In the genomic region with DNA sequence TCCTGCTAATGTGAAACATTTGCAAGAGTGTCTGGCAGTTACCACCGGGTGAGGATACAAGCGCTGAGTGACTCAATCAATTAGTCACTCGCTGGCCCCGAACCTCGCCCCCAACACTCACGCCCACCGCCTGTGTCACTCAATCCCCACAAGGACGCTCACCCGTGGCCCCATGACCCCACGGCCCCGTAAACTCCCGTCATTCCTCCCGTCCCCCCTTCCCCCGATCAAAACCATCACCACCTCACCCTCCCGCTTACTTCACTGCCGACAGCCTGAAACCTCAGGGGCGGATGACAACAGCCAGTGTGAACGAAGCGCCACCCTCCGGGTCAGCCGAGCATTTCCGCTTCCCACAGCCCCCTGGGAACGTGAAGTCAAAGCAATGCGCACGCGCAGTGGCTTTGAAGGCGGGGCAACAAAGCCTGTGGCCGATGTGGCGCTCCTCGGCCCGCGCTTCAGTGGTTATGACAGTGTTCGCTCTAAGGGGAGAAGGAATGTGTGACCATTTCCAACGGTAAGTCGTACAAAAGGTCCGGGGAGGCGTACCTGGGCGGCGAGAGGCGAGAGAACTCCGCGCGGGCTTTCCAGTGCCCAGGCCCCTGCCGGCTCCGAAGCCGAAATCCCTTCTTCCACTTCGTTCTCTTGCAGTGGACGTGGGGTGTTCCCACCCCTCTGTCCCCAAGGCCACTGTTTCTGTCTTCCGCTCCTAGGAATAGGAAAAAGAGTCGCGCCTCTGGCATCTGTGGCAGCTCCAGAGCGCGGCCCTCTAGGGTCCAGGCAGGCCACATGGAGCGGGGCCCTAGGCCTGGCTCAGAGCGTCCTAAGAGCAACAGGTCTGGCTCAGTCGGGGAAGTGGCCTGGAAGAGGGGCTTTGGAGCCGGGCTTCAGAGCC, we compare ENCODE assay signal across 1 cellular context.
TF ChIP-seq lines count a peak whose summit lies in the region.

A gene (minus strand): TSS at position 311 of the 895 bp plus-strand sequence. CDS start 3,334 bp downstream, outside the sequence.

TF ChIP-seq in HepG2, 621 proteins besides CTCF, POLR2A, EP300 and RAD21 (continued from another document and continues in another):
- TF ChIP-seq, protein P1, sequence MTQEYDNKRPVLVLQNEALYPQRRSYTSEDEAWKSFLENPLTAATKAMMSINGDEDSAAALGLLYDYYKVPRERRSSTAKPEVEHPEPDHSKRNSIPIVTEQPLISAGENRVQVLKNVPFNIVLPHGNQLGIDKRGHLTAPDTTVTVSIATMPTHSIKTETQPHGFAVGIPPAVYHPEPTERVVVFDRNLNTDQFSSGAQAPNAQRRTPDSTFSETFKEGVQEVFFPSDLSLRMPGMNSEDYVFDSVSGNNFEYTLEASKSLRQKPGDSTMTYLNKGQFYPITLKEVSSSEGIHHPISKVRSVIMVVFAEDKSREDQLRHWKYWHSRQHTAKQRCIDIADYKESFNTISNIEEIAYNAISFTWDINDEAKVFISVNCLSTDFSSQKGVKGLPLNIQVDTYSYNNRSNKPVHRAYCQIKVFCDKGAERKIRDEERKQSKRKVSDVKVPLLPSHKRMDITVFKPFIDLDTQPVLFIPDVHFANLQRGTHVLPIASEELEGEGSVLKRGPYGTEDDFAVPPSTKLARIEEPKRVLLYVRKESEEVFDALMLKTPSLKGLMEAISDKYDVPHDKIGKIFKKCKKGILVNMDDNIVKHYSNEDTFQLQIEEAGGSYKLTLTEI (CRISPR knock-in tag; conservative IDR thresholded peaks at IDR 0.05) = no peak
- no peak for TF ChIP-seq NCOR1 (IDR thresholded peaks at IDR 0.05; ENCODE audit: borderline replicate concordance, low read length)
- no peak for TF ChIP-seq HNRNPL (IDR thresholded peaks at IDR 0.05; ENCODE audit: low read depth, low read length)
- TF ChIP-seq ZFY (CRISPR knock-in tag; IDR thresholded peaks at IDR 0.05) = peak; percentile 80
- no peak for TF ChIP-seq YEATS4 (CRISPR knock-in tag; IDR thresholded peaks at IDR 0.05; ENCODE audit: borderline replicate concordance)
- TF ChIP-seq ZNF232 (CRISPR knock-in tag; IDR thresholded peaks at IDR 0.05; ENCODE audit: borderline replicate concordance) = no peak
- TF ChIP-seq IRF2 (CRISPR knock-in tag; IDR thresholded peaks at IDR 0.05) = 0 out of 2 replicates have a peak, but pooled peaks have one; percentile 36
- TF ChIP-seq, protein P2, sequence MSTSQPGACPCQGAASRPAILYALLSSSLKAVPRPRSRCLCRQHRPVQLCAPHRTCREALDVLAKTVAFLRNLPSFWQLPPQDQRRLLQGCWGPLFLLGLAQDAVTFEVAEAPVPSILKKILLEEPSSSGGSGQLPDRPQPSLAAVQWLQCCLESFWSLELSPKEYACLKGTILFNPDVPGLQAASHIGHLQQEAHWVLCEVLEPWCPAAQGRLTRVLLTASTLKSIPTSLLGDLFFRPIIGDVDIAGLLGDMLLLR (CRISPR knock-in tag; IDR thresholded peaks at IDR 0.05) = no peak
- TF ChIP-seq, protein P3, sequence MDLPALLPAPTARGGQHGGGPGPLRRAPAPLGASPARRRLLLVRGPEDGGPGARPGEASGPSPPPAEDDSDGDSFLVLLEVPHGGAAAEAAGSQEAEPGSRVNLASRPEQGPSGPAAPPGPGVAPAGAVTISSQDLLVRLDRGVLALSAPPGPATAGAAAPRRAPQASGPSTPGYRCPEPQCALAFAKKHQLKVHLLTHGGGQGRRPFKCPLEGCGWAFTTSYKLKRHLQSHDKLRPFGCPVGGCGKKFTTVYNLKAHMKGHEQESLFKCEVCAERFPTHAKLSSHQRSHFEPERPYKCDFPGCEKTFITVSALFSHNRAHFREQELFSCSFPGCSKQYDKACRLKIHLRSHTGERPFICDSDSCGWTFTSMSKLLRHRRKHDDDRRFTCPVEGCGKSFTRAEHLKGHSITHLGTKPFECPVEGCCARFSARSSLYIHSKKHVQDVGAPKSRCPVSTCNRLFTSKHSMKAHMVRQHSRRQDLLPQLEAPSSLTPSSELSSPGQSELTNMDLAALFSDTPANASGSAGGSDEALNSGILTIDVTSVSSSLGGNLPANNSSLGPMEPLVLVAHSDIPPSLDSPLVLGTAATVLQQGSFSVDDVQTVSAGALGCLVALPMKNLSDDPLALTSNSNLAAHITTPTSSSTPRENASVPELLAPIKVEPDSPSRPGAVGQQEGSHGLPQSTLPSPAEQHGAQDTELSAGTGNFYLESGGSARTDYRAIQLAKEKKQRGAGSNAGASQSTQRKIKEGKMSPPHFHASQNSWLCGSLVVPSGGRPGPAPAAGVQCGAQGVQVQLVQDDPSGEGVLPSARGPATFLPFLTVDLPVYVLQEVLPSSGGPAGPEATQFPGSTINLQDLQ (CRISPR knock-in tag; IDR thresholded peaks at IDR 0.05) = no peak
- TF ChIP-seq, protein P4, sequence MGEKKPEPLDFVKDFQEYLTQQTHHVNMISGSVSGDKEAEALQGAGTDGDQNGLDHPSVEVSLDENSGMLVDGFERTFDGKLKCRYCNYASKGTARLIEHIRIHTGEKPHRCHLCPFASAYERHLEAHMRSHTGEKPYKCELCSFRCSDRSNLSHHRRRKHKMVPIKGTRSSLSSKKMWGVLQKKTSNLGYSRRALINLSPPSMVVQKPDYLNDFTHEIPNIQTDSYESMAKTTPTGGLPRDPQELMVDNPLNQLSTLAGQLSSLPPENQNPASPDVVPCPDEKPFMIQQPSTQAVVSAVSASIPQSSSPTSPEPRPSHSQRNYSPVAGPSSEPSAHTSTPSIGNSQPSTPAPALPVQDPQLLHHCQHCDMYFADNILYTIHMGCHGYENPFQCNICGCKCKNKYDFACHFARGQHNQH (CRISPR knock-in tag; IDR thresholded peaks at IDR 0.05) = peak; percentile 51; the same call in 1 of the 2 replicates
- no peak; the same call in 1 of the 2 replicates for TF ChIP-seq SMAD1 (CRISPR knock-in tag; IDR thresholded peaks at IDR 0.05; ENCODE audit: borderline replicate concordance, low read depth)
- TF ChIP-seq ZNF883 (CRISPR knock-in tag; IDR thresholded peaks at IDR 0.05; ENCODE audit: not compliant biosample characterization) = no peak
- TF ChIP-seq, protein P5, sequence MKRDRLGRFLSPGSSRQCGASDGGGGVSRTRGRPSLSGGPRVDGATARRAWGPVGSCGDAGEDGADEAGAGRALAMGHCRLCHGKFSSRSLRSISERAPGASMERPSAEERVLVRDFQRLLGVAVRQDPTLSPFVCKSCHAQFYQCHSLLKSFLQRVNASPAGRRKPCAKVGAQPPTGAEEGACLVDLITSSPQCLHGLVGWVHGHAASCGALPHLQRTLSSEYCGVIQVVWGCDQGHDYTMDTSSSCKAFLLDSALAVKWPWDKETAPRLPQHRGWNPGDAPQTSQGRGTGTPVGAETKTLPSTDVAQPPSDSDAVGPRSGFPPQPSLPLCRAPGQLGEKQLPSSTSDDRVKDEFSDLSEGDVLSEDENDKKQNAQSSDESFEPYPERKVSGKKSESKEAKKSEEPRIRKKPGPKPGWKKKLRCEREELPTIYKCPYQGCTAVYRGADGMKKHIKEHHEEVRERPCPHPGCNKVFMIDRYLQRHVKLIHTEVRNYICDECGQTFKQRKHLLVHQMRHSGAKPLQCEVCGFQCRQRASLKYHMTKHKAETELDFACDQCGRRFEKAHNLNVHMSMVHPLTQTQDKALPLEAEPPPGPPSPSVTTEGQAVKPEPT (CRISPR knock-in tag; IDR thresholded peaks at IDR 0.05; ENCODE audit: low read depth) = no peak
- TF ChIP-seq, protein P6, sequence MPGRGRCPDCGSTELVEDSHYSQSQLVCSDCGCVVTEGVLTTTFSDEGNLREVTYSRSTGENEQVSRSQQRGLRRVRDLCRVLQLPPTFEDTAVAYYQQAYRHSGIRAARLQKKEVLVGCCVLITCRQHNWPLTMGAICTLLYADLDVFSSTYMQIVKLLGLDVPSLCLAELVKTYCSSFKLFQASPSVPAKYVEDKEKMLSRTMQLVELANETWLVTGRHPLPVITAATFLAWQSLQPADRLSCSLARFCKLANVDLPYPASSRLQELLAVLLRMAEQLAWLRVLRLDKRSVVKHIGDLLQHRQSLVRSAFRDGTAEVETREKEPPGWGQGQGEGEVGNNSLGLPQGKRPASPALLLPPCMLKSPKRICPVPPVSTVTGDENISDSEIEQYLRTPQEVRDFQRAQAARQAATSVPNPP (CRISPR knock-in tag; IDR thresholded peaks at IDR 0.05) = no peak
- TF ChIP-seq, protein P7, sequence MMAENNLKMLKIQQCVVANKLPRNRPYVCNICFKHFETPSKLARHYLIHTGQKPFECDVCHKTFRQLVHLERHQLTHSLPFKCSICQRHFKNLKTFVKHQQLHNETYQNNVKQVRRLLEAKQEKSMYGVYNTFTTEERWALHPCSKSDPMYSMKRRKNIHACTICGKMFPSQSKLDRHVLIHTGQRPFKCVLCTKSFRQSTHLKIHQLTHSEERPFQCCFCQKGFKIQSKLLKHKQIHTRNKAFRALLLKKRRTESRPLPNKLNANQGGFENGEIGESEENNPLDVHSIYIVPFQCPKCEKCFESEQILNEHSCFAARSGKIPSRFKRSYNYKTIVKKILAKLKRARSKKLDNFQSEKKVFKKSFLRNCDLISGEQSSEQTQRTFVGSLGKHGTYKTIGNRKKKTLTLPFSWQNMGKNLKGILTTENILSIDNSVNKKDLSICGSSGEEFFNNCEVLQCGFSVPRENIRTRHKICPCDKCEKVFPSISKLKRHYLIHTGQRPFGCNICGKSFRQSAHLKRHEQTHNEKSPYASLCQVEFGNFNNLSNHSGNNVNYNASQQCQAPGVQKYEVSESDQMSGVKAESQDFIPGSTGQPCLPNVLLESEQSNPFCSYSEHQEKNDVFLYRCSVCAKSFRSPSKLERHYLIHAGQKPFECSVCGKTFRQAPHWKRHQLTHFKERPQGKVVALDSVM (CRISPR knock-in tag; IDR thresholded peaks at IDR 0.05) = no peak
- TF ChIP-seq CHCHD3 (CRISPR knock-in tag; IDR thresholded peaks at IDR 0.05) = no peak
- TF ChIP-seq, protein P8, sequence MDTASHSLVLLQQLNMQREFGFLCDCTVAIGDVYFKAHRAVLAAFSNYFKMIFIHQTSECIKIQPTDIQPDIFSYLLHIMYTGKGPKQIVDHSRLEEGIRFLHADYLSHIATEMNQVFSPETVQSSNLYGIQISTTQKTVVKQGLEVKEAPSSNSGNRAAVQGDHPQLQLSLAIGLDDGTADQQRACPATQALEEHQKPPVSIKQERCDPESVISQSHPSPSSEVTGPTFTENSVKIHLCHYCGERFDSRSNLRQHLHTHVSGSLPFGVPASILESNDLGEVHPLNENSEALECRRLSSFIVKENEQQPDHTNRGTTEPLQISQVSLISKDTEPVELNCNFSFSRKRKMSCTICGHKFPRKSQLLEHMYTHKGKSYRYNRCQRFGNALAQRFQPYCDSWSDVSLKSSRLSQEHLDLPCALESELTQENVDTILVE (CRISPR knock-in tag; IDR thresholded peaks at IDR 0.05) = no peak
- TF ChIP-seq EEA1 (CRISPR knock-in tag; IDR thresholded peaks at IDR 0.05; ENCODE audit: borderline replicate concordance) = no peak
- no peak for TF ChIP-seq NFE2L2 (IDR thresholded peaks at IDR 0.05; ENCODE audit: low read length)
- TF ChIP-seq JUN (CRISPR knock-in tag; IDR thresholded peaks at IDR 0.05) = no peak
- TF ChIP-seq, protein P9, sequence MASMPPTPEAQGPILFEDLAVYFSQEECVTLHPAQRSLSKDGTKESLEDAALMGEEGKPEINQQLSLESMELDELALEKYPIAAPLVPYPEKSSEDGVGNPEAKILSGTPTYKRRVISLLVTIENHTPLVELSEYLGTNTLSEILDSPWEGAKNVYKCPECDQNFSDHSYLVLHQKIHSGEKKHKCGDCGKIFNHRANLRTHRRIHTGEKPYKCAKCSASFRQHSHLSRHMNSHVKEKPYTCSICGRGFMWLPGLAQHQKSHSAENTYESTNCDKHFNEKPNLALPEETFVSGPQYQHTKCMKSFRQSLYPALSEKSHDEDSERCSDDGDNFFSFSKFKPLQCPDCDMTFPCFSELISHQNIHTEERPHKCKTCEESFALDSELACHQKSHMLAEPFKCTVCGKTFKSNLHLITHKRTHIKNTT (CRISPR knock-in tag; IDR thresholded peaks at IDR 0.05) = no peak
- TF ChIP-seq, protein P10, sequence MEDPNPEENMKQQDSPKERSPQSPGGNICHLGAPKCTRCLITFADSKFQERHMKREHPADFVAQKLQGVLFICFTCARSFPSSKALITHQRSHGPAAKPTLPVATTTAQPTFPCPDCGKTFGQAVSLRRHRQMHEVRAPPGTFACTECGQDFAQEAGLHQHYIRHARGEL (CRISPR knock-in tag; IDR thresholded peaks at IDR 0.05) = no peak
- TF ChIP-seq NCOA2 (CRISPR knock-in tag; IDR thresholded peaks at IDR 0.05) = no peak
- no peak for TF ChIP-seq MAZ (IDR thresholded peaks at IDR 0.05; ENCODE audit: borderline replicate concordance, low read depth, low read length)
- no peak for TF ChIP-seq MAZ (CRISPR knock-in tag; IDR thresholded peaks at IDR 0.05; ENCODE audit: low read depth)
- no peak for TF ChIP-seq ZNF788 (CRISPR knock-in tag; IDR thresholded peaks at IDR 0.05; ENCODE audit: borderline replicate concordance)
- TF ChIP-seq ZNF17 (CRISPR knock-in tag; IDR thresholded peaks at IDR 0.05) = no peak
- TF ChIP-seq ZNF577 (CRISPR knock-in tag; IDR thresholded peaks at IDR 0.05; ENCODE audit: borderline replicate concordance, low read depth) = no peak
